9 cellular contexts compared by ENCODE assay signal in the genomic region with DNA sequence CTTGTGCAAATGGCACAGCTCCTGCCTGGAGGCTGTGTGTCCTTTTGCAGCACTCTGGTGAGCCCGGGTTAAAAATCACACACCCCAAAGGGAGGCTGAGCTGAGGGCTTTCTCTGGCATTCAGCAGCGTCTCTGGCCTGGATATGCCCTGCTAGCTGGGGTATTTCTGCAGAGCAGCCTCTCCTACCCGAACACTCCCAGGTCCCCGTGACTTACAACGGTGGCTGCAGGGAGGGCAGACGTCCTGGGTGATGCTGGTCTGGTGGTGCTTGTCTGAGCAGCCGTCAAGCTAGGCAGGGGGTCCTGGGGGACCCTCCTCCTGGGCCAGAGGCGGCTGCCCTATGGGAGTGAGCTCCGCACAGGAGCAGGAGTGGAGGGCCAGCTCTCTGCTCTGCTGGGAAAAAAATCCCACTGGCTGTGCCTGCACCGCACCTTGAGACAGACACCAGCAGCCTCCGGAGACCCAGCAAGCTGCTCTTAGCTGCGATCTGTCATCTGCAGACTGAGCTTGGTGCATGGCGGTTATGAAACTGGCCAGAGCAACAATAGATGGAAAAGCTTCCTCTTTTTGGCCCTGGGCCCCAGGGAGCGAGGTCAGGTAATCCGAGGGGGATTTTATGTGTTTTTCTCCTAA. TPM values are rescaled to one million over a fixed set of nuclear protein-coding genes. Genes with fewer than 3 reads are reported as not detected.
A peak's percentile ranks its signal among the peaks of the same experiment; 100 is the strongest.
DNase-seq lines count a peak whose midpoint lies in the region; ATAC-seq and TF ChIP-seq lines count a peak whose summit lies in the region.
"Had no signal": no experiment of that assay in that cellular context is flagged by ENCODE, and none has a peak within 500 bp of the region (broad histone marks: within the 10 kb centered on the region; RNA-seq: fewer than 3 reads in every experiment).

No MANE protein-coding gene starts in this region.

- peak overlapping the region; percentile 76 for H2AFZ ChIP-seq in H9 (ENCODE audit: low read length)

- H3K4me1 ChIP-seq in H9 (ENCODE audit: insufficient read depth, low read length), result no peaks in the 10 kb centered on the region

- H3K9me3 ChIP-seq in H9 (ENCODE audit: control insufficient read depth, low read depth, low read length), result no peaks in the 10 kb centered on the region

- peak; percentile 52 for ATAC-seq in effector memory CD8-positive, alpha-beta T cell (replicated peaks)
- ATAC-seq in left colon, result no peak

- no CpG with 5 or more reads among the region's 15 CpGs for WGBS in H9 (ENCODE audit: extremely low coverage, insufficient read length, low lambda C conversion rate)

- H3K23ac ChIP-seq in H9 (ENCODE audit: insufficient read length, low read depth, low read length), result no peak overlapping the region

- H3K9me3 Mint-ChIP-seq in H9, result peaks cover 16 to 19% of the 10 kb centered on the region in 2 experiments
- H3K9me3 Mint-ChIP-seq in effector memory CD8-positive, alpha-beta T cell, result peaks cover 4 to 11% of the 10 kb centered on the region in 2 donors

- H3K4me2 ChIP-seq in H9 (ENCODE audit: insufficient read depth, insufficient read length, low read length), result peak overlapping the region; percentile 51

- H4K20me1 ChIP-seq in H9 (ENCODE audit: control insufficient read depth, insufficient read depth, insufficient read length), result no peaks in the 10 kb centered on the region

- no peaks in the 10 kb centered on the region for H3K27me3 ChIP-seq in H9 (ENCODE audit: insufficient read depth, low read length)

- no peak overlapping the region for H4K91ac ChIP-seq in H9 (ENCODE audit: insufficient read length, low read depth, low read length)

- no peaks in the 10 kb centered on the region for H3K79me2 ChIP-seq in H9 (ENCODE audit: insufficient read depth, low read length)

- H3K18ac ChIP-seq in H9 (ENCODE audit: insufficient read length, low read depth, low read length), result no peak overlapping the region

- intact Hi-C loops in left colon (cut with DNase I, micrococcal nuclease), result no loop called here

- no peak overlapping the region for H4K5ac ChIP-seq in H9 (ENCODE audit: insufficient read length, low read depth, low read length)

- H2BK12ac ChIP-seq in H9 (ENCODE audit: insufficient read length, low read depth, low read length), result no peak overlapping the region

- H2AK5ac ChIP-seq in H9 (ENCODE audit: insufficient read length, low read length), result no peak overlapping the region

- no peak overlapping the region for H2BK120ac ChIP-seq in H9 (ENCODE audit: low read depth, low read length, poor library complexity, severe bottlenecking)

- peaks cover 5% of the 10 kb centered on the region for H3K27me3 Mint-ChIP-seq in H9 (ENCODE audit: low read depth)
- H3K27me3 Mint-ChIP-seq in effector memory CD8-positive, alpha-beta T cell, result no peaks in the 10 kb centered on the region

- H3K36me3 Mint-ChIP-seq in H9 (ENCODE audit: insufficient read depth in 1 of 3, low read depth in 3 of 3), result peaks cover 0 to 5% (median 0%) of the 10 kb centered on the region in 3 experiments; a peak in 3 of 7 replicates
- H3K36me3 Mint-ChIP-seq in effector memory CD8-positive, alpha-beta T cell (ENCODE audit: insufficient read depth), result peaks cover 74% of the 10 kb centered on the region

- H2BK20ac ChIP-seq in H9 (ENCODE audit: low read depth, low read length, poor library complexity, severe bottlenecking), result no peak overlapping the region

- DNase-seq in DMS53 (lab: John Stamatoyannopoulos, UW) (peak; percentile 1), DMS53 treated with DMSO at 0.1 percent for 48 hours (lab: John Stamatoyannopoulos, UW; ENCODE audit: unreplicated experiment) (no peak), H9 (peak; percentile 39), MV-4-11 (lab: John Stamatoyannopoulos, UW) (peak; percentile 84), ureter (ENCODE audit: low spot score) (peak; percentile 37), left colon (no peak), kidney glomerular epithelial cell (lab: John Stamatoyannopoulos, UW) (no peak)
- peak in 1 of 3 experiments; percentile 30 for DNase-seq in effector memory CD8-positive, alpha-beta T cell

- H3K9ac ChIP-seq in H9 (ENCODE audit: extremely low read depth, insufficient read length, low read length), result no peak overlapping the region

- H2BK5ac ChIP-seq in H9 (ENCODE audit: insufficient read length, low read length), result no peak overlapping the region

- no peak overlapping the region for H4K8ac ChIP-seq in H9 (replicated peaks; ENCODE audit: insufficient read length, low read depth, low read length)

- TF ChIP-seq CTCF in H9 (conservative IDR thresholded peaks at IDR 0.05), result no peak

- H3K56ac ChIP-seq in H9 (ENCODE audit: insufficient read length, low read depth, low read length), result no peak overlapping the region

- H3K4ac ChIP-seq in H9 (ENCODE audit: low read depth, low read length), result no peak overlapping the region

- H3K23me2 ChIP-seq in H9 (ENCODE audit: insufficient read length, low read depth, low read length, poor library complexity, severe bottlenecking), result no peaks in the 10 kb centered on the region

- H3K79me1 ChIP-seq in H9 (ENCODE audit: insufficient read depth, low read depth, low read length, poor library complexity, severe bottlenecking), result no peaks in the 10 kb centered on the region

- no peak overlapping the region for H2BK15ac ChIP-seq in H9 (ENCODE audit: low read depth, low read length)

- H3K27ac ChIP-seq in H9 (ENCODE audit: insufficient read length, low read depth, low read length), result no peak overlapping the region
- H3K27ac ChIP-seq: 22Rv1 had no signal

- H3K14ac ChIP-seq in H9 (ENCODE audit: insufficient read depth, low read length), result peak overlapping the region; percentile 61; the same call in 1 of the 2 replicates

- no peak overlapping the region for H3K27ac Mint-ChIP-seq in H9
- H3K27ac Mint-ChIP-seq in effector memory CD8-positive, alpha-beta T cell, result peak overlapping the region; percentile 78 to 81

- H3T11ph ChIP-seq in H9 (ENCODE audit: low read length), result no peak overlapping the region

- peaks cover 3 to 8% of the 10 kb centered on the region in 2 experiments; a peak in 3 of 4 replicates for H3K4me1 Mint-ChIP-seq in H9
- H3K4me1 Mint-ChIP-seq in effector memory CD8-positive, alpha-beta T cell (ENCODE audit: low read depth in 2 of 2), result peaks cover 29 to 36% of the 10 kb centered on the region in 2 donors

- peak overlapping the region in 1 of 2 experiments; percentile 45; a peak in 2 of 5 replicates for H3K4me3 Mint-ChIP-seq in H9
- no peak overlapping the region for H3K4me3 Mint-ChIP-seq in effector memory CD8-positive, alpha-beta T cell

RNA-seq across cellular contexts. Expression of a gene that starts 41.3 kb away (rescaled TPM):
- total RNA-seq in H9 (2021) (59.8 and 64.2 TPM in 2 replicates), ureter (32.5 TPM), left colon (10 to 100 TPM; 14.6 to 19.9 TPM)

RNA-seq across cellular contexts. Expression of a gene that starts 43.0 kb away (rescaled TPM):
- total RNA-seq in H9 (2021) (not detected in 2 replicates), ureter (3.4 TPM), left colon (1 to 10 TPM in 1 of 2 donors, under 1 TPM in 1; 0.43 to 2.1 TPM)

Comparison
In these comparisons a context has a peak if more than half of its experiments do, and no peak if none do; other contexts are left out.
1. DNase-seq: peak in DMS53 (single experiment), H9 (single experiment), MV-4-11 (single experiment) and ureter (single experiment); none in DMS53 treated with DMSO at 0.1 percent for 48 hours (single experiment), left colon (0 of 2) and kidney glomerular epithelial cell (single experiment).
2. H3K27ac Mint-ChIP-seq: peak in effector memory CD8-positive, alpha-beta T cell (2 of 2); none in H9 (0 of 3).